ENCODE assay signal across 8 cellular contexts in the genomic region with DNA sequence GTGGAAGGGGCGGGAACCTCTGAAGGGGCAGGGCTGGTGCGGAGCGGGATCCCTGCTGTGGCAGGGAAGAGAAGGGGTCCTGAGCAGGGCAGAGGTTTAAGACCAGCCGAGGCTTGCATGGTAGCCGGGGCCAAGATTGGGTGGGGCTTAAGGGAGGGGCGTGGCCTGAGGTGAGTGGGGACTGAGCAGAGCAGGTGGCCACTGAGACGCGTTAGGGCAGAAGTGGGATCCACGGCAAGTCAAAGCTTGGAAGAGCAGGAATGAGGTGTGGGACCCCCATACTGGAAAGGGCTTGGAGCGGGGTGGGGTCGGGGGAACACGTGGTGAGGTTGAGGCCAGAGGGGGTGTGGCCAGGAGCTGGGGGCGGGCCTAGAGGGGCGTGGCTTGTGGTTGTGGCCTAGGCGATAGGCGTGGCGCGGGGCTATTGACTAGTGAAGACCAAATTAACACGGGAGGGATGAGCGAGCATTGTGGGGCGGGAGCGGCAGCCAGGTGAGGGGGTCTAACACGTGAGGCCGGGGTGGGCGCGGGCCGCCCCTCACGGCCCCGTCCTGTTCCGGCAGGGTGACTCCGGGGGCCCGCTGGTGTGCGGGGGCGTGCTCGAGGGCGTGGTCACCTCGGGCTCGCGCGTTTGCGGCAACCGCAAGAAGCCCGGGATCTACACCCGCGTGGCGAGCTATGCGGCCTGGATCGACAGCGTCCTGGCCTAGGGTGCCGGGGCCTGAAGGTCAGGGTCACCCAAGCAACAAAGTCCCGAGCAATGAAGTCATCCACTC. TPM values are rescaled to one million over a fixed set of nuclear protein-coding genes. Genes with fewer than 3 reads are reported as not detected.
A peak's percentile ranks its signal among the peaks of the same experiment; 100 is the strongest.
DNase-seq lines count a peak whose midpoint lies in the region; ATAC-seq and TF ChIP-seq lines count a peak whose summit lies in the region.

No MANE protein-coding gene starts in this region.

- H3K9me3 ChIP-seq in adrenal gland (replicated peaks in 1 of 3) = no peaks in the 10 kb centered on the region

- H3K36me3 ChIP-seq in adrenal gland (replicated peaks in 1 of 2) = peaks cover 0 to under 1% of the 10 kb centered on the region in 2 donors

- DNase-seq in GM19240 (ENCODE audit: insufficient read length, low spot score) (peak; percentile 71), T-helper 22 cell (ENCODE audit: low read depth) (peak; percentile 69), adrenal gland (peak; percentile 64 to 84 (median 74)), islet precursor cell (peak; percentile 71), amniotic stem cell (lab: John Stamatoyannopoulos, UW) (no peak), NCI-H1092 treated with DMSO at 0.1 percent for 48 hours (lab: John Stamatoyannopoulos, UW) (no peak)
- DNase-seq in stimulated activated CD8-positive, alpha-beta memory T cell treated with anti-CD3 and anti-CD28 coated beads, Interleukin-15, amount 100 ng/mL, for 4 hours (ENCODE audit: low read depth in 2 of 2) = peak; percentile 37 to 64

- intact Hi-C loops in adrenal gland (cut with DNase I) = loop anchor here in 1 of 2 donors (5.0 kb wide), 1 partner anchor 55 kb away; a partner anchor contains a TSS

- WGBS in adrenal gland, 4 donors = 9 to 21% (median 17%) methylated on average over 20 to 51 of the region's 51 CpGs

- peaks cover 9% of the 10 kb centered on the region for H3K27me3 ChIP-seq in adrenal gland

- no peak overlapping the region for H3K4me3 ChIP-seq in adrenal gland

- TF ChIP-seq POLR2A in adrenal gland (IDR thresholded peaks at IDR 0.05) = no peak

- no peak for TF ChIP-seq CTCF in adrenal gland (IDR thresholded peaks at IDR 0.05)

- no peak for ATAC-seq in GM19395 (IDR thresholded peaks at IDR 0.05; ENCODE audit: unreplicated experiment)

- peak overlapping the region in 1 of 5 donors; percentile 29 for H3K27ac ChIP-seq in adrenal gland

- H3K4me1 ChIP-seq in adrenal gland (replicated peaks in 1 of 2) = peaks cover 6 to 9% of the 10 kb centered on the region in 2 donors

RNA-seq across cellular contexts. Expression of a gene that starts 3.3 kb away (rescaled TPM):
- 100 to 1,000 TPM in 3 of 8 donors, 10 to 100 TPM in 5; 15.8 to 176 (median 69.2) TPM for total RNA-seq in adrenal gland
- polyA plus RNA-seq in adrenal gland = 100 to 1,000 TPM in 1 of 3 donors, 10 to 100 TPM in 1, under 1 TPM in 1; 0.92 to 466 (median 47.8) TPM

RNA-seq across cellular contexts. Expression of a gene that starts 10.6 kb away (rescaled TPM):
- total RNA-seq in adrenal gland = 1 to 10 TPM in 2 of 8 donors, under 1 TPM in 2, not detected in 4; 0.48 to 2.2 (median 1.1) TPM
- polyA plus RNA-seq in adrenal gland = 1 to 10 TPM in 2 of 3 donors, not detected in 1; 3.3 to 3.4 TPM

RNA-seq across cellular contexts. Expression of a gene that starts 21.9 kb away (rescaled TPM):
- under 1 TPM in 1 of 8 donors, not detected in 7; 0.32 TPM for total RNA-seq in adrenal gland
- polyA plus RNA-seq in adrenal gland = under 1 TPM in 2 of 3 donors, not detected in 1; 0.20 to 0.40 TPM

RNA-seq across cellular contexts. Expression of a gene that starts 30.3 kb away (rescaled TPM):
- total RNA-seq in adrenal gland = 100 to 1,000 TPM in 1 of 8 donors, 10 to 100 TPM in 7; 46.1 to 101 (median 62.6) TPM
- polyA plus RNA-seq in adrenal gland = 100 to 1,000 TPM in 2 of 3 donors, 1 to 10 TPM in 1; 5.3 to 139 (median 127) TPM

RNA-seq across cellular contexts. Expression of a gene that starts 30.6 kb away (rescaled TPM):
- not detected for total RNA-seq in adrenal gland
- polyA plus RNA-seq in adrenal gland = not detected

Comparison
In these comparisons a context has a peak if more than half of its experiments do, and no peak if none do; other contexts are left out.
1. DNase-seq: peak in GM19240 (single experiment), T-helper 22 cell (single experiment), adrenal gland (7 of 7), islet precursor cell (single experiment) and stimulated activated CD8-positive, alpha-beta memory T cell treated with anti-CD3 and anti-CD28 coated beads, Interleukin-15, amount 100 ng/mL, for 4 hours (2 of 2); none in amniotic stem cell (single experiment) and NCI-H1092 treated with DMSO at 0.1 percent for 48 hours (single experiment).